Comparison of ENCODE assay signal across 9 cellular contexts in the genomic region with DNA sequence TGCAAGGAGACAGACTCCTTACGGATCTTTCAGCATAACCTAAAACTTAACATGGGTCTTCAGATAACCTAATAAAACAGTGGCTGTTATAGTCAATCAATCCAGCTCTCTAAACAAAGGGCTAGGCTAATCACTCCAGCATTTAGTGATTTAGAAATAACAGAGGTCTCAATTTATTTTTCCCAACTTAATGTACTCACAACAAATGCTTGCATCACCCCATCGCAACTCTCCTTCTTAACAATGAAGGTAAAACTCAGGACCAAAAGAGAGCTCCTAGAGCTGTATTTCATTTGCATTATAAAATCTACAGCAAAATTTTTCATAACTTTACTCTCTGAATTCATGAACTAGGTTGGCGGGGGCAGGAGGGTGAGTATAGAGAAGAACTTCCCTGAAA. TPM values are rescaled to one million over a fixed set of nuclear protein-coding genes. Genes with fewer than 3 reads are reported as not detected.
A peak's percentile ranks its signal among the peaks of the same experiment; 100 is the strongest.
DNase-seq lines count a peak whose midpoint lies in the region; ATAC-seq and TF ChIP-seq lines count a peak whose summit lies in the region.
"Had no signal": no experiment of that assay in that cellular context is flagged by ENCODE, and none has a peak within 500 bp of the region (broad histone marks: within the 10 kb centered on the region; RNA-seq: fewer than 3 reads in every experiment).

No MANE protein-coding gene starts in this region.

- H3K9me3 Mint-ChIP-seq in natural killer cell treated with Interleukin-12 subunit alpha and Interleukin-12 subunit beta and Interleukin-15 and Interleukin-18, amount 100 ng/mL, for 72 hours: no peaks in the 10 kb centered on the region

- H3K4me1 Mint-ChIP-seq in natural killer cell treated with Interleukin-12 subunit alpha and Interleukin-12 subunit beta and Interleukin-15 and Interleukin-18, amount 100 ng/mL, for 72 hours (ENCODE audit: low read depth in 2 of 2): peaks cover 56 to 58% of the 10 kb centered on the region in 2 donors

- no peaks in the 10 kb centered on the region for H3K36me3 Mint-ChIP-seq in natural killer cell treated with Interleukin-12 subunit alpha and Interleukin-12 subunit beta and Interleukin-15 and Interleukin-18, amount 100 ng/mL, for 72 hours

- H3K4me1 ChIP-seq in Karpas-422 (ENCODE audit: low read length): peaks cover 28% of the 10 kb centered on the region

- H3K4me3 Mint-ChIP-seq in natural killer cell treated with Interleukin-12 subunit alpha and Interleukin-12 subunit beta and Interleukin-15 and Interleukin-18, amount 100 ng/mL, for 72 hours: peak overlapping the region; percentile 93

- no peak overlapping the region for H2AFZ ChIP-seq in Karpas-422 (ENCODE audit: low read length)

- TF ChIP-seq CTCF in coronary artery (IDR thresholded peaks at IDR 0.05): no peak

- H3K27ac ChIP-seq in Karpas-422 (ENCODE audit: low read length) (peak overlapping the region; percentile 69), coronary artery (peak overlapping the region in 1 of 2 donors; percentile 94)

- H4K20me1 ChIP-seq in Karpas-422 (ENCODE audit: insufficient read depth, low read depth, low read length): no peaks in the 10 kb centered on the region

- peak overlapping the region; percentile 91 for H3K4me2 ChIP-seq in Karpas-422 (ENCODE audit: low read depth, low read length, poor library complexity, severe bottlenecking)

- no peaks in the 10 kb centered on the region for H3K9me3 ChIP-seq in Karpas-422 (ENCODE audit: low read length)

- H3K9me2 ChIP-seq in Karpas-422 (replicated peaks; ENCODE audit: insufficient read depth, low read length): no peaks in the 10 kb centered on the region

- H3K4me3 ChIP-seq in Karpas-422 (ENCODE audit: low read length) (peak overlapping the region; percentile 71), coronary artery (peak overlapping the region; percentile 91)

- no peaks in the 10 kb centered on the region for H3K36me3 ChIP-seq in Karpas-422 (ENCODE audit: insufficient read depth, low read length)

- H3K27ac Mint-ChIP-seq in natural killer cell treated with Interleukin-12 subunit alpha and Interleukin-12 subunit beta and Interleukin-15 and Interleukin-18, amount 100 ng/mL, for 72 hours: peak overlapping the region; percentile 90 to 99

- ATAC-seq in natural killer cell treated with Interleukin-12 subunit alpha and Interleukin-12 subunit beta and Interleukin-15 and Interleukin-18, amount 100 ng/mL, for 72 hours: no peak
- ATAC-seq in activated CD4-positive, CD25-positive, alpha-beta regulatory T cell treated with anti-CD3 and anti-CD28 coated beads, Interleukin-2, amount 50 U/mL, for 24 hours: no peak

- H3K27me3 Mint-ChIP-seq in natural killer cell treated with Interleukin-12 subunit alpha and Interleukin-12 subunit beta and Interleukin-15 and Interleukin-18, amount 100 ng/mL, for 72 hours: no peaks in the 10 kb centered on the region

- H3K79me2 ChIP-seq in Karpas-422 (ENCODE audit: low read length): peaks cover 67% of the 10 kb centered on the region

- DNase-seq in CD1c-positive myeloid dendritic cell (ENCODE audit: extremely low spot score) (peak; percentile 17), Karpas-422 (no peak), coronary artery (ENCODE audit: low spot score) (no peak), NCI-H2196 treated with DMSO at 0.1 percent for 48 hours (lab: John Stamatoyannopoulos, UW; ENCODE audit: unreplicated experiment) (no peak), mesenteric fat pad (ENCODE audit: low spot score) (no peak)
- no peak for DNase-seq in natural killer cell treated with Interleukin-12 subunit alpha and Interleukin-12 subunit beta and Interleukin-15 and Interleukin-18, amount 100 ng/mL, for 72 hours (ENCODE audit: low spot score)
- DNase-seq in stimulated activated CD4-positive, alpha-beta T cell treated with anti-CD3 and anti-CD28 coated beads, Interleukin-12 subunit alpha, Interleukin-12 subunit beta, amount 100 ng/mL, for 4 hours: no peak
- DNase-seq: activated CD4-positive, alpha-beta T cell treated with anti-CD3 and anti-CD28 coated beads, Interleukin-2, amount 50 U/mL, for 1 hour had no signal

- H3K27me3 ChIP-seq in Karpas-422 (ENCODE audit: low read length): no peaks in the 10 kb centered on the region

- H3K9ac ChIP-seq in Karpas-422 (ENCODE audit: low read length): peak overlapping the region; percentile 78

RNA-seq across cellular contexts. Expression of gene LIN54, which starts 1.1 kb away (rescaled TPM):
- total RNA-seq in Karpas-422 (2014; rRNA removed; shearing (Covaris generic); ENCODE audit: low replicate concordance): 5.6 and 10.6 TPM in 2 replicates
- 10 to 100 TPM; 21.0 to 25.2 TPM for total RNA-seq in natural killer cell treated with Interleukin-12 subunit alpha and Interleukin-12 subunit beta and Interleukin-15 and Interleukin-18, amount 100 ng/mL, for 72 hours
- 8.1 TPM for total RNA-seq in mesenteric fat pad

RNA-seq across cellular contexts. Expression of gene COPS4, which starts 25.5 kb away (rescaled TPM):
- total RNA-seq in Karpas-422 (2014; rRNA removed; shearing (Covaris generic); ENCODE audit: low replicate concordance): 37.6 and 42.7 TPM in 2 replicates
- total RNA-seq in natural killer cell treated with Interleukin-12 subunit alpha and Interleukin-12 subunit beta and Interleukin-15 and Interleukin-18, amount 100 ng/mL, for 72 hours: 10 to 100 TPM; 28.2 to 35.6 TPM
- total RNA-seq in mesenteric fat pad: 31.3 TPM
